ENCODE assay signal across 8 cellular contexts in the genomic region with DNA sequence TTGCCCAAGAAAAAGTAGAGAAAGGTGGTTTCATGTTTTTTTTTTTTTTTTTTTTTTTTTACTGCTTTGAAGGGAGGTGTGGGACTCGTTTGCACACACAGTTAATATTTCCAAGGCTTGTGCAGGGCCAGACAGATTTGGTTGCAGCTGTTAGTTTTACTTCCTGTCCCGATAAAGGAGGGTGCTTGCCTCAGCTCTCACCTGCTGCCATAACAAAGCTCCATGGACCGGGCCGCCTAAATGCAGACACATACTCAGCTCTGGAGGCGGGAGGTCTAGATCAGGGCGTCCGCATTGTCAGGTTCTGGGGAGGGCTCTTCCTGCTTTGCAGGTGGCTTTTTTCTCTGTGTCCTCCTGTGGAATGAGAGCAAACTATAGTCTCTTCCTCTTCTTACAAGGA.
A peak's percentile ranks its signal among the peaks of the same experiment; 100 is the strongest.
DNase-seq lines count a peak whose midpoint lies in the region; ATAC-seq, FAIRE-seq and TF ChIP-seq lines count a peak whose summit lies in the region.

No MANE protein-coding gene starts in this region.

- no peaks in the 10 kb centered on the region for H3K9me3 Mint-ChIP-seq in IgD-negative memory B cell
- H3K9me3 Mint-ChIP-seq in activated naive CD4-positive, alpha-beta T cell treated with anti-CD3 and anti-CD28 coated beads, Interleukin-2, amount 50 U/mL, for 24 hours = no peaks in the 10 kb centered on the region
- no peaks in the 10 kb centered on the region for H3K9me3 Mint-ChIP-seq in Caco-2 (ENCODE audit: unreplicated experiment)

- TF ChIP-seq POLR2A in GM12891 (IDR thresholded peaks at IDR 0.05; ENCODE audit: low read depth, low read length) = no peak

- H3K36me3 Mint-ChIP-seq in IgD-negative memory B cell (no peaks in the 10 kb centered on the region), Caco-2 (ENCODE audit: insufficient read depth, unreplicated experiment) (peaks cover under 1% of the 10 kb centered on the region)
- no peaks in the 10 kb centered on the region for H3K36me3 Mint-ChIP-seq in activated naive CD4-positive, alpha-beta T cell treated with anti-CD3 and anti-CD28 coated beads, Interleukin-2, amount 50 U/mL, for 24 hours

- TF ChIP-seq CTCF in Caco-2 (IDR thresholded peaks at IDR 0.05; ENCODE audit: insufficient read depth in 1 of 2, low read depth in 1 of 2, low read length in 1 of 2, severe bottlenecking in 1 of 2, unreplicated experiment in 1 of 2) = no peak

- BruUV-seq in Caco-2 (replicated peaks; lab: Mats Ljungman, UMichigan) = no TSS peak

- FAIRE-seq in GM12891 (lab: Jason Lieb, UNC) = peak; percentile 56

- peak; percentile 75 for ATAC-seq in GM21447 (IDR thresholded peaks at IDR 0.05; ENCODE audit: unreplicated experiment)

- intact Hi-C loops in Caco-2 (cut with micrococcal nuclease; ENCODE audit: unreplicated experiment) = no loop called here

- H3K9me3 ChIP-seq in Caco-2 = no peaks in the 10 kb centered on the region

- peaks cover 3% of the 10 kb centered on the region for H3K27me3 Mint-ChIP-seq in IgD-negative memory B cell
- H3K27me3 Mint-ChIP-seq in activated naive CD4-positive, alpha-beta T cell treated with anti-CD3 and anti-CD28 coated beads, Interleukin-2, amount 50 U/mL, for 24 hours = no peaks in the 10 kb centered on the region
- H3K27me3 Mint-ChIP-seq in Caco-2 (ENCODE audit: insufficient read depth, unreplicated experiment) = no peaks in the 10 kb centered on the region

- no peaks in the 10 kb centered on the region for H3K36me3 ChIP-seq in Caco-2 (ENCODE audit: control insufficient read depth, insufficient read depth, low read length)

- H3K4me3 Mint-ChIP-seq in IgD-negative memory B cell (peak overlapping the region; percentile 60 to 85 (median 78)), Caco-2 (ENCODE audit: unreplicated experiment) (no peak overlapping the region)
- H3K4me3 Mint-ChIP-seq in activated naive CD4-positive, alpha-beta T cell treated with anti-CD3 and anti-CD28 coated beads, Interleukin-2, amount 50 U/mL, for 24 hours = peak overlapping the region; percentile 60

- H3K27ac Mint-ChIP-seq in IgD-negative memory B cell (peak overlapping the region; percentile 83 to 97 (median 93)), Caco-2 (ENCODE audit: unreplicated experiment) (no peak overlapping the region)
- peak overlapping the region; percentile 83 for H3K27ac Mint-ChIP-seq in activated naive CD4-positive, alpha-beta T cell treated with anti-CD3 and anti-CD28 coated beads, Interleukin-2, amount 50 U/mL, for 24 hours

- CTCF ChIA-PET in Caco-2 (lab: Charles Lee) = interaction anchor here (0.6 kb wide), 1 partner anchor 74 kb away, joined by 4 read pairs; no protein-coding TSS in a partner anchor

- peak; percentile 49 for DNase-seq in GM12891 (ENCODE audit: insufficient read length, low spot score)
- no peak for DNase-seq in hepatic stellate cell (ENCODE audit: low spot score)
- no peak for DNase-seq in OCI-M2 (lab: John Stamatoyannopoulos, UW; ENCODE audit: unreplicated experiment)
- no peak for DNase-seq in dedifferentiated amniotic fluid mesenchymal stem cell (ENCODE audit: extremely low spot score)
- no peak for DNase-seq in Caco-2

- no peaks in the 10 kb centered on the region for H3K27me3 ChIP-seq in Caco-2 (replicated peaks; ENCODE audit: control insufficient read depth, insufficient read depth, low read length)

- POLR2A ChIA-PET in Caco-2 (lab: Charles Lee) = interaction anchor here (0.6 kb wide), 1 partner anchor 152 kb away, joined by 3 read pairs; no protein-coding TSS in a partner anchor

- no peak overlapping the region for H3K4me3 ChIP-seq in Caco-2 (ENCODE audit: low read depth, low read length)

- H3K4me1 ChIP-seq in Caco-2 = peaks cover 6% of the 10 kb centered on the region; the same call in 1 of the 2 replicates

- H3K4me1 Mint-ChIP-seq in IgD-negative memory B cell = peaks cover 57 to 74% (median 73%) of the 10 kb centered on the region in 3 donors
- peaks cover 88% of the 10 kb centered on the region for H3K4me1 Mint-ChIP-seq in activated naive CD4-positive, alpha-beta T cell treated with anti-CD3 and anti-CD28 coated beads, Interleukin-2, amount 50 U/mL, for 24 hours
- no peaks in the 10 kb centered on the region for H3K4me1 Mint-ChIP-seq in Caco-2 (ENCODE audit: low read depth, unreplicated experiment)

TF ChIP-seq in GM12891, 5 proteins besides CTCF, POLR2A, EP300 and RAD21:
- TF ChIP-seq TAF1 (IDR thresholded peaks at IDR 0.05; ENCODE audit: low read depth, low read length) = no peak
- TF ChIP-seq SPI1 (IDR thresholded peaks at IDR 0.05; ENCODE audit: low read depth, low read length) = peak; percentile 64
TF ChIP-seq in GM12891: peak in this region for 1.
